ENCODE assay signal across 1 cellular context in the genomic region with DNA sequence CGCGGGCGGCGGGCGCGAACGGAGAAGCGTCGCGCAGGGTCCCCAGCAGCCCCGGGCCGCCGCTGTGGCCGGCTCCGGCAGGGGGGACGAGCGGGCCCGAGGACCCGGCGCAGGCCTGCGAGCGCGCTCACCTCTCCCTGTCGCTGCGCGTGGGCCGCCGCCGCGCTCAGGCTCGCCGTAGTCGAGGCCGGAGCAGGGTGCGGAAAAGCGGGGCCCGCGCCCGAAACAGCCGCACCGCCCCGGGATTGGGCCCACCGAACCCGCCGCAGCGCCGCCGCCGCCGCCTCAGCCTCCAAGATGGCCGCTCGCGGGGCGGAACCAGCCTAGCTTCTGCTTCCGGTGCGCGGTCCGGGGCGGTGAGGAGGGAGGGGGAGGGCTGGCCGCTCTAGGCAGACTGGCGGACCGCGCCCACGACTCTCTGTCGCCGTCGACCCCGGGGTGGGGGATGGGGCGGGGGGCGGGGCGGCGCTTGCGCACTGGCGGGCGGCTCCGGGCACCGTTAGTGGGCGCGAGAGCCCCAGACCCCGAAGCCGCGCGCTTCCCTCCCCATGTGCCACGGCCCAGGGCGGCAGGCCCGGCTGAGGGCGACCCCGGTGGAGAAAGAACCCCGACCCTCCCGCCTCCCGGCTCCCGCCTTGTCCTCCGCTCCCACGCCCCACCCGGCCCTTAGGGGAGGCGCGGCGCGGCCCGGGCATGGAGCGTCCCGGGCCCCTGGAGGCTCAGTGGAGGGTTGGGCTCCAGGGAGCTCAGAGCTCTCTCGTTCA.
TF ChIP-seq lines count a peak whose summit lies in the region.

UBE2J2 (minus strand) TSS at position 320 of the 764 bp plus-strand sequence. CDS start 5,862 bp downstream, outside the sequence.

TF ChIP-seq in WTC11, 78 proteins besides CTCF, POLR2A, EP300 and RAD21 (continued from another document):
- TF ChIP-seq, protein P1, sequence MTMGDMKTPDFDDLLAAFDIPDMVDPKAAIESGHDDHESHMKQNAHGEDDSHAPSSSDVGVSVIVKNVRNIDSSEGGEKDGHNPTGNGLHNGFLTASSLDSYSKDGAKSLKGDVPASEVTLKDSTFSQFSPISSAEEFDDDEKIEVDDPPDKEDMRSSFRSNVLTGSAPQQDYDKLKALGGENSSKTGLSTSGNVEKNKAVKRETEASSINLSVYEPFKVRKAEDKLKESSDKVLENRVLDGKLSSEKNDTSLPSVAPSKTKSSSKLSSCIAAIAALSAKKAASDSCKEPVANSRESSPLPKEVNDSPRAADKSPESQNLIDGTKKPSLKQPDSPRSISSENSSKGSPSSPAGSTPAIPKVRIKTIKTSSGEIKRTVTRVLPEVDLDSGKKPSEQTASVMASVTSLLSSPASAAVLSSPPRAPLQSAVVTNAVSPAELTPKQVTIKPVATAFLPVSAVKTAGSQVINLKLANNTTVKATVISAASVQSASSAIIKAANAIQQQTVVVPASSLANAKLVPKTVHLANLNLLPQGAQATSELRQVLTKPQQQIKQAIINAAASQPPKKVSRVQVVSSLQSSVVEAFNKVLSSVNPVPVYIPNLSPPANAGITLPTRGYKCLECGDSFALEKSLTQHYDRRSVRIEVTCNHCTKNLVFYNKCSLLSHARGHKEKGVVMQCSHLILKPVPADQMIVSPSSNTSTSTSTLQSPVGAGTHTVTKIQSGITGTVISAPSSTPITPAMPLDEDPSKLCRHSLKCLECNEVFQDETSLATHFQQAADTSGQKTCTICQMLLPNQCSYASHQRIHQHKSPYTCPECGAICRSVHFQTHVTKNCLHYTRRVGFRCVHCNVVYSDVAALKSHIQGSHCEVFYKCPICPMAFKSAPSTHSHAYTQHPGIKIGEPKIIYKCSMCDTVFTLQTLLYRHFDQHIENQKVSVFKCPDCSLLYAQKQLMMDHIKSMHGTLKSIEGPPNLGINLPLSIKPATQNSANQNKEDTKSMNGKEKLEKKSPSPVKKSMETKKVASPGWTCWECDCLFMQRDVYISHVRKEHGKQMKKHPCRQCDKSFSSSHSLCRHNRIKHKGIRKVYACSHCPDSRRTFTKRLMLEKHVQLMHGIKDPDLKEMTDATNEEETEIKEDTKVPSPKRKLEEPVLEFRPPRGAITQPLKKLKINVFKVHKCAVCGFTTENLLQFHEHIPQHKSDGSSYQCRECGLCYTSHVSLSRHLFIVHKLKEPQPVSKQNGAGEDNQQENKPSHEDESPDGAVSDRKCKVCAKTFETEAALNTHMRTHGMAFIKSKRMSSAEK (CRISPR knock-in tag; IDR thresholded peaks at IDR 0.05; ENCODE audit: borderline replicate concordance), result no peak
- TF ChIP-seq USF2 (CRISPR knock-in tag; IDR thresholded peaks at IDR 0.05) (peak; percentile 53), ZNF138 (CRISPR knock-in tag; conservative IDR thresholded peaks at IDR 0.05) (no peak), CBFB (CRISPR knock-in tag; IDR thresholded peaks at IDR 0.05; ENCODE audit: low read depth) (0 out of 2 replicates have a peak, but pooled peaks have one; percentile 86), ZNF121 (CRISPR knock-in tag; IDR thresholded peaks at IDR 0.05) (no peak), TP53 (CRISPR knock-in tag; IDR thresholded peaks at IDR 0.05) (0 out of 2 replicates have a peak, but pooled peaks have one; percentile 22), FOXP1 (CRISPR knock-in tag; IDR thresholded peaks at IDR 0.05; ENCODE audit: borderline replicate concordance) (peak; percentile 76), PRDM15 (CRISPR knock-in tag; IDR thresholded peaks at IDR 0.05) (no peak), GABPB1 (CRISPR knock-in tag; IDR thresholded peaks at IDR 0.05) (peak; percentile 73; the same call in 1 of the 2 replicates), ZNF281 (CRISPR knock-in tag; IDR thresholded peaks at IDR 0.05) (peak; percentile 85)
- TF ChIP-seq, protein P2, sequence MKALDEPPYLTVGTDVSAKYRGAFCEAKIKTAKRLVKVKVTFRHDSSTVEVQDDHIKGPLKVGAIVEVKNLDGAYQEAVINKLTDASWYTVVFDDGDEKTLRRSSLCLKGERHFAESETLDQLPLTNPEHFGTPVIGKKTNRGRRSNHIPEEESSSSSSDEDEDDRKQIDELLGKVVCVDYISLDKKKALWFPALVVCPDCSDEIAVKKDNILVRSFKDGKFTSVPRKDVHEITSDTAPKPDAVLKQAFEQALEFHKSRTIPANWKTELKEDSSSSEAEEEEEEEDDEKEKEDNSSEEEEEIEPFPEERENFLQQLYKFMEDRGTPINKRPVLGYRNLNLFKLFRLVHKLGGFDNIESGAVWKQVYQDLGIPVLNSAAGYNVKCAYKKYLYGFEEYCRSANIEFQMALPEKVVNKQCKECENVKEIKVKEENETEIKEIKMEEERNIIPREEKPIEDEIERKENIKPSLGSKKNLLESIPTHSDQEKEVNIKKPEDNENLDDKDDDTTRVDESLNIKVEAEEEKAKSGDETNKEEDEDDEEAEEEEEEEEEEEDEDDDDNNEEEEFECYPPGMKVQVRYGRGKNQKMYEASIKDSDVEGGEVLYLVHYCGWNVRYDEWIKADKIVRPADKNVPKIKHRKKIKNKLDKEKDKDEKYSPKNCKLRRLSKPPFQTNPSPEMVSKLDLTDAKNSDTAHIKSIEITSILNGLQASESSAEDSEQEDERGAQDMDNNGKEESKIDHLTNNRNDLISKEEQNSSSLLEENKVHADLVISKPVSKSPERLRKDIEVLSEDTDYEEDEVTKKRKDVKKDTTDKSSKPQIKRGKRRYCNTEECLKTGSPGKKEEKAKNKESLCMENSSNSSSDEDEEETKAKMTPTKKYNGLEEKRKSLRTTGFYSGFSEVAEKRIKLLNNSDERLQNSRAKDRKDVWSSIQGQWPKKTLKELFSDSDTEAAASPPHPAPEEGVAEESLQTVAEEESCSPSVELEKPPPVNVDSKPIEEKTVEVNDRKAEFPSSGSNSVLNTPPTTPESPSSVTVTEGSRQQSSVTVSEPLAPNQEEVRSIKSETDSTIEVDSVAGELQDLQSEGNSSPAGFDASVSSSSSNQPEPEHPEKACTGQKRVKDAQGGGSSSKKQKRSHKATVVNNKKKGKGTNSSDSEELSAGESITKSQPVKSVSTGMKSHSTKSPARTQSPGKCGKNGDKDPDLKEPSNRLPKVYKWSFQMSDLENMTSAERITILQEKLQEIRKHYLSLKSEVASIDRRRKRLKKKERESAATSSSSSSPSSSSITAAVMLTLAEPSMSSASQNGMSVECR (CRISPR knock-in tag; IDR thresholded peaks at IDR 0.05; ENCODE audit: borderline replicate concordance), result peak; percentile 80; the same call in 1 of the 2 replicates
- TF ChIP-seq, protein P3, sequence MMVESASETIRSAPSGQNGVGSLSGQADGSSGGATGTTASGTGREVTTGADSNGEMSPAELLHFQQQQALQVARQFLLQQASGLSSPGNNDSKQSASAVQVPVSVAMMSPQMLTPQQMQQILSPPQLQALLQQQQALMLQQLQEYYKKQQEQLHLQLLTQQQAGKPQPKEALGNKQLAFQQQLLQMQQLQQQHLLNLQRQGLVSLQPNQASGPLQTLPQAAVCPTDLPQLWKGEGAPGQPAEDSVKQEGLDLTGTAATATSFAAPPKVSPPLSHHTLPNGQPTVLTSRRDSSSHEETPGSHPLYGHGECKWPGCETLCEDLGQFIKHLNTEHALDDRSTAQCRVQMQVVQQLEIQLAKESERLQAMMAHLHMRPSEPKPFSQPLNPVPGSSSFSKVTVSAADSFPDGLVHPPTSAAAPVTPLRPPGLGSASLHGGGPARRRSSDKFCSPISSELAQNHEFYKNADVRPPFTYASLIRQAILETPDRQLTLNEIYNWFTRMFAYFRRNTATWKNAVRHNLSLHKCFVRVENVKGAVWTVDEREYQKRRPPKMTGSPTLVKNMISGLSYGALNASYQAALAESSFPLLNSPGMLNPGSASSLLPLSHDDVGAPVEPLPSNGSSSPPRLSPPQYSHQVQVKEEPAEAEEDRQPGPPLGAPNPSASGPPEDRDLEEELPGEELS (CRISPR knock-in tag; IDR thresholded peaks at IDR 0.05), result peak; percentile 44; the same call in 1 of the 2 replicates
- TF ChIP-seq, protein P4, sequence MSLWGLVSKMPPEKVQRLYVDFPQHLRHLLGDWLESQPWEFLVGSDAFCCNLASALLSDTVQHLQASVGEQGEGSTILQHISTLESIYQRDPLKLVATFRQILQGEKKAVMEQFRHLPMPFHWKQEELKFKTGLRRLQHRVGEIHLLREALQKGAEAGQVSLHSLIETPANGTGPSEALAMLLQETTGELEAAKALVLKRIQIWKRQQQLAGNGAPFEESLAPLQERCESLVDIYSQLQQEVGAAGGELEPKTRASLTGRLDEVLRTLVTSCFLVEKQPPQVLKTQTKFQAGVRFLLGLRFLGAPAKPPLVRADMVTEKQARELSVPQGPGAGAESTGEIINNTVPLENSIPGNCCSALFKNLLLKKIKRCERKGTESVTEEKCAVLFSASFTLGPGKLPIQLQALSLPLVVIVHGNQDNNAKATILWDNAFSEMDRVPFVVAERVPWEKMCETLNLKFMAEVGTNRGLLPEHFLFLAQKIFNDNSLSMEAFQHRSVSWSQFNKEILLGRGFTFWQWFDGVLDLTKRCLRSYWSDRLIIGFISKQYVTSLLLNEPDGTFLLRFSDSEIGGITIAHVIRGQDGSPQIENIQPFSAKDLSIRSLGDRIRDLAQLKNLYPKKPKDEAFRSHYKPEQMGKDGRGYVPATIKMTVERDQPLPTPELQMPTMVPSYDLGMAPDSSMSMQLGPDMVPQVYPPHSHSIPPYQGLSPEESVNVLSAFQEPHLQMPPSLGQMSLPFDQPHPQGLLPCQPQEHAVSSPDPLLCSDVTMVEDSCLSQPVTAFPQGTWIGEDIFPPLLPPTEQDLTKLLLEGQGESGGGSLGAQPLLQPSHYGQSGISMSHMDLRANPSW (CRISPR knock-in tag; conservative IDR thresholded peaks at IDR 0.05; ENCODE audit: low read depth), result peak; percentile 83; the same call in 1 of the 2 replicates
